Comparison of ENCODE assay signal across 1 cellular context in the genomic region with DNA sequence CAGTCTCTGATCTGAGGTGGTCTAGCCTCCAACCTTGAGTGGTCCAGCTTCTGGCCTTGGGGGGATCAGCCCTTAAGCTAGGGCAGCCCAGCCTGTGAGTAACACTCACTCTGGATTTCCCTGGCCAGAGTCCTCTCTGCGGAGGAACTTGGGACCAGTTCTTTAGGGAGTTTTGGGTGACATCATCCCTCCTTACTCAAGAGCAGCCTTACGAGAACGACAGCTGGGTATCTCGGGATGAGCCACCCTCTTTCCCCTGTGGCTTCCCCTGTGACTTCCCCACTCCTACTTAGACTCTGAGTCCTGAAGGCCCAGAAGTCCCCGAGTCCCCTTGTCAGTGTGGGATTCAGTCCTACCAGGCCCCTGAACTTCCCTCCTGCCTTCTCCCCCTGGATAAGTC.
TF ChIP-seq lines count a peak whose summit lies in the region.

No MANE protein-coding gene starts in this region.

TF ChIP-seq in A549, 52 proteins besides CTCF, POLR2A, EP300 and RAD21 (continued from another document):
- TF ChIP-seq, protein P1, sequence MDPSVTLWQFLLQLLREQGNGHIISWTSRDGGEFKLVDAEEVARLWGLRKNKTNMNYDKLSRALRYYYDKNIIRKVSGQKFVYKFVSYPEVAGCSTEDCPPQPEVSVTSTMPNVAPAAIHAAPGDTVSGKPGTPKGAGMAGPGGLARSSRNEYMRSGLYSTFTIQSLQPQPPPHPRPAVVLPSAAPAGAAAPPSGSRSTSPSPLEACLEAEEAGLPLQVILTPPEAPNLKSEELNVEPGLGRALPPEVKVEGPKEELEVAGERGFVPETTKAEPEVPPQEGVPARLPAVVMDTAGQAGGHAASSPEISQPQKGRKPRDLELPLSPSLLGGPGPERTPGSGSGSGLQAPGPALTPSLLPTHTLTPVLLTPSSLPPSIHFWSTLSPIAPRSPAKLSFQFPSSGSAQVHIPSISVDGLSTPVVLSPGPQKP (IDR thresholded peaks at IDR 0.05; ENCODE audit: low read depth, low read length), result no peak
